Comparison of ENCODE assay signal across 27 cellular contexts in the genomic region with DNA sequence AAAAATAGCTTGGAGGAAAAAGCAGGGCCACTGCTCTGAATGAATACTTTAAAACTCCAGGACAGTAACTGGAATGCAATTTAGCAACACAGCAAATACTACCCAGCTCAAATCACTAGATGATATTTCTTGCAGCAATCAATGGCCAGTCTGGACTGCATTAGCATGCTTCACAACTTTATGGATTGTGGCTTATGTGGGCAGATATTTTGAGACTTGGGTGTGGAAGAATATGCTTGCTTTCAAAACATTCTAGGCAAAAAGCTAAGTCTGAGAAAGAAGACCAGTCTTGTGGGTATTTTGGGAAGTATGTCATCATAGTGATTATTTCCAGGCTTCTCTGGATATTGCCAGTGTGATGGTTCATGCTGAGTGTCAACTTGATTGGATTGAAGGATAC. TPM values are rescaled to one million over a fixed set of nuclear protein-coding genes. Genes with fewer than 3 reads are reported as not detected.
DNase-seq lines count a peak whose midpoint lies in the region; ATAC-seq and TF ChIP-seq lines count a peak whose summit lies in the region.
"Had no signal": no experiment of that assay in that cellular context is flagged by ENCODE, and none has a peak within 500 bp of the region (broad histone marks: within the 10 kb centered on the region; RNA-seq: fewer than 3 reads in every experiment).

No MANE protein-coding gene starts in this region.

- H3K79me2 ChIP-seq in GM23248 (ENCODE audit: insufficient read depth): no peaks in the 10 kb centered on the region
- H3K79me2 ChIP-seq: hepatocyte had no signal

- TF ChIP-seq CTCF in chondrocyte (IDR thresholded peaks at IDR 0.05) (no peak), spleen (IDR thresholded peaks at IDR 0.05 in 8 of 11, conservative IDR thresholded peaks at IDR 0.05 in 3 of 11) (no peak)

- H3K27me3 ChIP-seq in GM23248 (replicated peaks; ENCODE audit: insufficient read depth): no peaks in the 10 kb centered on the region
- H3K27me3 ChIP-seq in spleen (replicated peaks in 1 of 7): peaks cover 0 to 11% (median 0%) of the 10 kb centered on the region in 7 donors
- H3K27me3 ChIP-seq: BLaER1, hepatocyte, testis had no signal

- TF ChIP-seq POLR2A in spleen (IDR thresholded peaks at IDR 0.05): no peak

- no peak overlapping the region for H3K4me3 Mint-ChIP-seq in chondrocyte (ENCODE audit: unreplicated experiment)
- H3K4me3 Mint-ChIP-seq: naive thymus-derived CD8-positive, alpha-beta T cell; stimulated activated effector memory CD8-positive, alpha-beta T cell treated with anti-CD3 and anti-CD28 coated beads, Interleukin-12 subunit alpha, Interleukin-12 subunit beta, amount 100 ng/mL, for 72 hours had no signal

- H3K9me2 ChIP-seq in GM23248 (ENCODE audit: insufficient read depth): no peaks in the 10 kb centered on the region

- peaks cover 43% of the 10 kb centered on the region for H3F3A ChIP-seq in GM23248 (ENCODE audit: insufficient read depth)

- no peak overlapping the region for H2AFZ ChIP-seq in GM23248
- H2AFZ ChIP-seq: hepatocyte had no signal

- intact Hi-C loops in spleen (cut with DNase I; ENCODE audit: low total_unique reads): no loop called here

- H3K4me1 ChIP-seq in GM23248 (ENCODE audit: insufficient read depth): peaks cover 31% of the 10 kb centered on the region
- H3K4me1 ChIP-seq in spleen: peaks cover 0 to 13% (median 4%) of the 10 kb centered on the region in 6 donors

- H3K4me2 ChIP-seq in GM23248 (ENCODE audit: unreplicated experiment): no peak overlapping the region
- H3K4me2 ChIP-seq: BLaER1, hepatocyte had no signal

- no peaks in the 10 kb centered on the region for H4K20me1 ChIP-seq in GM23248 (ENCODE audit: insufficient read depth)
- H4K20me1 ChIP-seq: BLaER1 had no signal

- H3K36me3 ChIP-seq in GM23248 (ENCODE audit: low read depth) (no peaks in the 10 kb centered on the region), spleen (no peaks in the 10 kb centered on the region)
- H3K36me3 ChIP-seq: BLaER1 had no signal

- ATAC-seq in HG03175 (IDR thresholded peaks at IDR 0.05; ENCODE audit: unreplicated experiment): no peak
- ATAC-seq: HCT116; left lobe of liver; naive thymus-derived CD8-positive, alpha-beta T cell; stimulated activated effector memory CD8-positive, alpha-beta T cell treated with anti-CD3 and anti-CD28 coated beads, Interleukin-12 subunit alpha, Interleukin-12 subunit beta, amount 100 ng/mL, for 72 hours had no signal

- peak overlapping the region; percentile 90 for H3K27ac Mint-ChIP-seq in chondrocyte (ENCODE audit: unreplicated experiment)
- H3K27ac Mint-ChIP-seq: stimulated activated effector memory CD8-positive, alpha-beta T cell treated with anti-CD3 and anti-CD28 coated beads, Interleukin-12 subunit alpha, Interleukin-12 subunit beta, amount 100 ng/mL, for 72 hours had no signal

- H3K36me3 Mint-ChIP-seq in chondrocyte (ENCODE audit: low read depth): no peaks in the 10 kb centered on the region
- H3K36me3 Mint-ChIP-seq: stimulated activated effector memory CD8-positive, alpha-beta T cell treated with anti-CD3 and anti-CD28 coated beads, Interleukin-12 subunit alpha, Interleukin-12 subunit beta, amount 100 ng/mL, for 72 hours had no signal

- no peaks in the 10 kb centered on the region for H3K27me3 Mint-ChIP-seq in chondrocyte (ENCODE audit: low read depth)

- no peak overlapping the region for H3K4me3 ChIP-seq in GM23248
- H3K4me3 ChIP-seq in spleen: no peak overlapping the region
- H3K4me3 ChIP-seq: BLaER1, hepatocyte, testis had no signal

- no peaks in the 10 kb centered on the region for H3K9me3 Mint-ChIP-seq in chondrocyte (ENCODE audit: low read depth)

- no peaks in the 10 kb centered on the region for H3K9me3 ChIP-seq in GM23248 (ENCODE audit: low read depth)
- H3K9me3 ChIP-seq in spleen: no peaks in the 10 kb centered on the region
- H3K9me3 ChIP-seq: testis had no signal

- no peak overlapping the region for H3K9ac ChIP-seq in GM23248
- H3K9ac ChIP-seq: BLaER1 had no signal

- H3K4me1 Mint-ChIP-seq in chondrocyte (ENCODE audit: low read depth): peaks cover 54% of the 10 kb centered on the region

- H3K27ac ChIP-seq in GM23248 (peak overlapping the region; percentile 38), spleen (no peak overlapping the region)
- H3K27ac ChIP-seq: BLaER1, hepatocyte, testis had no signal

- in situ Hi-C loops in GM23248 (cut with MboI): no loop called here

- DNase-seq in GM23248 (peak; percentile 78), chondrocyte (ENCODE audit: low spot score) (no peak), myocyte (ENCODE audit: low read depth) (peak; percentile 35), midbrain (lab: John Stamatoyannopoulos, UW) (no peak), putamen (ENCODE audit: low spot score) (no peak), spleen (no peak)
- DNase-seq: activated naive CD4-positive, alpha-beta T cell treated with Interleukin-2 at 50 U/mL for 16 hours; activated T-cell treated with anti-CD3 and anti-CD28 coated beads, Interleukin-2, amount 50 U/mL, for 48 hours; amniotic stem cell; DMS79 treated with DMSO at 0.1 percent for 48 hours; Kasumi-1; naive thymus-derived CD8-positive, alpha-beta T cell; NCI-H2171; NCI-H524 treated with DMSO at 0.1 percent for 48 hours; occipital lobe; RPMI8226; small intestine; testis had no signal

RNA-seq across cellular contexts. Expression of a gene that starts 3.2 kb away (rescaled TPM):
- total RNA-seq in GM23248 (2014; rRNA removed; shearing (Covaris generic)): not detected in 2 replicates
- polyA plus RNA-seq in GM23248 (2016; fragmentation: Nextera tagmentation; extraction: Ambion mirVana) (not detected in 2 replicates), spleen (under 1 TPM; 0.02 to 0.10 (median 0.07) TPM)
- total RNA-seq in chondrocyte (1.2 to 5.0 TPM (median 1.2 TPM) in 3 replicates), myocyte (9.4 and 12.6 TPM in 2 replicates), spleen (under 1 TPM in 1 of 7 donors, not detected in 6; 0.97 TPM)
- 3.1 TPM for polyA plus RNA-seq in myocyte (2012)
- total RNA-seq: mesenteric fat pad; naive thymus-derived CD8-positive, alpha-beta T cell; SK-MEL-5; T-helper 1 cell treated with Interleukin-12 subunit alpha and Interleukin-12 subunit beta and Interleukin-4 antibody, amounts not matched to agents 30 ng/mL and 1 ng/mL, for 36 hours had no signal

RNA-seq across cellular contexts. Expression of a gene that starts 56.8 kb away (rescaled TPM):
- 35.9 and 41.2 TPM in 2 replicates for total RNA-seq in GM23248 (2014; rRNA removed; shearing (Covaris generic))
- polyA plus RNA-seq in GM23248 (2016; fragmentation: Nextera tagmentation; extraction: Ambion mirVana) (13.2 and 15.3 TPM in 2 replicates), spleen (1 to 10 TPM; 5.3 to 7.3 (median 5.5) TPM)
- total RNA-seq in chondrocyte (33.7 to 38.9 TPM (median 37.8 TPM) in 3 replicates), myocyte (28.8 and 32.6 TPM in 2 replicates), spleen (10 to 100 TPM; 14.7 to 21.8 (median 18.5) TPM)
- 18.9 TPM for polyA plus RNA-seq in myocyte (2012)

Comparison
In these comparisons a context has a peak if more than half of its experiments do, and no peak if none do; other contexts are left out.
1. DNase-seq: peak in GM23248 (single experiment) and myocyte (single experiment); none in chondrocyte (single experiment), midbrain (single experiment), putamen (single experiment) and spleen (single experiment).